17 cellular contexts compared by ENCODE assay signal in genomic region chrY:2896050-2896449, GRCh38. TPM values are rescaled to one million over a fixed set of nuclear protein-coding genes. Genes with fewer than 3 reads are reported as not detected.
"Had no signal": no experiment of that assay in that cellular context is flagged by ENCODE, and none has a peak within 500 bp of the region (broad histone marks: within the 10 kb centered on the region; RNA-seq: fewer than 3 reads in every experiment).

No MANE protein-coding gene starts in this region.

- H3K27ac ChIP-seq: breast epithelium, thyroid gland had no signal

- H3K36me3 ChIP-seq: breast epithelium, thyroid gland had no signal

- ATAC-seq: esophagus mucosa; naive thymus-derived CD4-positive, alpha-beta T cell; stimulated activated naive CD8-positive, alpha-beta T cell treated with anti-CD3 and anti-CD28 coated beads, Interleukin-15, amount 100 ng/mL, for 72 hours had no signal

- DNase-seq: activated CD4-positive, alpha-beta memory T cell treated with anti-CD3 and anti-CD28 coated beads, Interleukin-2, amount 10 ng/mL, durations not matched to agents 7 days and 5 days; activated gamma-delta T cell; activated T-cell treated with anti-CD3 and anti-CD28 coated beads, Interleukin-2, amount 50 U/mL, for 48 hours; endodermal cell; immature natural killer cell; naive thymus-derived CD4-positive, alpha-beta T cell; retina; stimulated activated CD4-positive, alpha-beta T cell treated with anti-CD3 and anti-CD28 coated beads, Interleukin-15, amount 100 ng/mL, for 24 hours; stimulated activated CD4-positive, alpha-beta T cell treated with anti-CD3 and anti-CD28 coated beads, Interleukin-4, amount 100 ng/mL, for 4 hours; stimulated activated naive CD8-positive, alpha-beta T cell treated with anti-CD3 and anti-CD28 coated beads, Interleukin-15, amount 100 ng/mL, for 72 hours; thyroid gland had no signal

- H3K4me3 ChIP-seq: breast epithelium, lung, thyroid gland had no signal

- H3K4me1 ChIP-seq: breast epithelium, thyroid gland had no signal

- H3K27me3 ChIP-seq: breast epithelium, thyroid gland had no signal

- H3K9me3 ChIP-seq: breast epithelium, thyroid gland had no signal

RNA-seq across cellular contexts. Expression of gene ZFY, which starts 39.1 kb away (rescaled TPM):
- total RNA-seq: cerebellum, dermis microvascular lymphatic vessel endothelial cell, esophagus mucosa, lung, mononuclear cell had no signal
- polyA plus RNA-seq: immature natural killer cell; naive thymus-derived CD4-positive, alpha-beta T cell had no signal

RNA-seq across cellular contexts. Expression of gene RPS4Y1, which starts 54.6 kb away (rescaled TPM):
- total RNA-seq: dermis microvascular lymphatic vessel endothelial cell, esophagus mucosa, mononuclear cell had no signal
- polyA plus RNA-seq: immature natural killer cell; naive thymus-derived CD4-positive, alpha-beta T cell had no signal
